In the genomic region with DNA sequence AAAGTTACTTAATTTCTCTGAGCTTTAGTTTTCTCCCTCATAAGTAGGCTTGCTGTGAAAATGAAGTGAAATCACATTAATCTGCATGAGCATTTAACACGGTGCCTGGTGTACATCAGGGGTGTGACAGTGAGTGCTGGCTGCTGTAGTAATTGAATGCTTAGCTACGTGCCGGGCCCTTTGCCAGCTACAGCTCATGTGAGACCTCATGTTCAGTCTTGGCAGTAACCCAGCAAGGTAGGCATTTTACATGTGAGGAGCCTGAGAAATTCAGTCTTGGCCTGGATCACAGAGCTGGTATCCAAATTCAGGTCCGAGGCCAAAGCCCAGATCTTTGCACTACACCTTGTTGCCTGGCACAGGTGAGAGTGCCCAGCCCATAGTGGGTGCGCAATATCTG, we compare ENCODE assay signal across 14 cellular contexts. TPM values are rescaled to one million over a fixed set of nuclear protein-coding genes. Genes with fewer than 3 reads are reported as not detected.
DNase-seq lines count a peak whose midpoint lies in the region; ATAC-seq lines count a peak whose summit lies in the region.
"Had no signal": no experiment of that assay in that cellular context is flagged by ENCODE, and none has a peak within 500 bp of the region (broad histone marks: within the 10 kb centered on the region; RNA-seq: fewer than 3 reads in every experiment).

No MANE protein-coding gene starts in this region.

- peaks cover 54% of the 10 kb centered on the region for H3K36me3 Mint-ChIP-seq in T-helper 2 cell treated with Interferon-gamma antibody and Interleukin-4, amounts not matched to agents 5 μg/mL and 100 μg/mL, for 36 hours (ENCODE audit: low read depth)
- peaks cover 12% of the 10 kb centered on the region for H3K36me3 Mint-ChIP-seq in activated naive CD8-positive, alpha-beta T cell treated with anti-CD3 and anti-CD28 coated beads for 36 hours
- H3K36me3 Mint-ChIP-seq in naive thymus-derived CD8-positive, alpha-beta T cell: peaks cover 0 to 61% (median 1%) of the 10 kb centered on the region in 3 donors

- no peak overlapping the region for H3K4me3 Mint-ChIP-seq in T-helper 2 cell treated with Interferon-gamma antibody and Interleukin-4, amounts not matched to agents 5 μg/mL and 100 μg/mL, for 36 hours
- no peak overlapping the region for H3K4me3 Mint-ChIP-seq in activated naive CD8-positive, alpha-beta T cell treated with anti-CD3 and anti-CD28 coated beads for 36 hours
- H3K4me3 Mint-ChIP-seq in naive thymus-derived CD8-positive, alpha-beta T cell: no peak overlapping the region
- H3K4me3 Mint-ChIP-seq: activated naive CD8-positive, alpha-beta T cell treated with anti-CD3 and anti-CD28 coated beads, Interleukin-2, amount 10 ng/mL, durations not matched to agents 7 days and 5 days had no signal

- no peaks in the 10 kb centered on the region for H3K9me3 Mint-ChIP-seq in T-helper 2 cell treated with Interferon-gamma antibody and Interleukin-4, amounts not matched to agents 5 μg/mL and 100 μg/mL, for 36 hours
- no peaks in the 10 kb centered on the region for H3K9me3 Mint-ChIP-seq in activated naive CD8-positive, alpha-beta T cell treated with anti-CD3 and anti-CD28 coated beads for 36 hours
- H3K9me3 Mint-ChIP-seq in naive thymus-derived CD8-positive, alpha-beta T cell: no peaks in the 10 kb centered on the region
- H3K9me3 Mint-ChIP-seq: activated naive CD8-positive, alpha-beta T cell treated with anti-CD3 and anti-CD28 coated beads, Interleukin-2, amount 10 ng/mL, durations not matched to agents 7 days and 5 days had no signal

- no peak for DNase-seq in T-helper 2 cell treated with Interferon-gamma antibody and Interleukin-4, amounts not matched to agents 5 μg/mL and 100 μg/mL, for 36 hours (ENCODE audit: low spot score)
- DNase-seq in T-helper 2 cell (no peak), NCI-H1694 (lab: John Stamatoyannopoulos, UW) (peak; percentile 5)
- DNase-seq in activated naive CD8-positive, alpha-beta T cell treated with anti-CD3 and anti-CD28 coated beads for 36 hours: no peak
- no peak for DNase-seq in naive thymus-derived CD8-positive, alpha-beta T cell
- DNase-seq in effector CD8-positive, alpha-beta T cell (lab: John Stamatoyannopoulos, UW): no peak
- DNase-seq: activated naive CD8-positive, alpha-beta T cell treated with anti-CD3 and anti-CD28 coated beads, Interleukin-2, amount 10 ng/mL, durations not matched to agents 7 days and 5 days; hippocampal formation; NCI-H1417 treated with DMSO at 0.1 percent for 48 hours; Peyer's patch had no signal

- H3K27me3 Mint-ChIP-seq in T-helper 2 cell treated with Interferon-gamma antibody and Interleukin-4, amounts not matched to agents 5 μg/mL and 100 μg/mL, for 36 hours (ENCODE audit: low read depth): no peaks in the 10 kb centered on the region
- H3K27me3 Mint-ChIP-seq in activated naive CD8-positive, alpha-beta T cell treated with anti-CD3 and anti-CD28 coated beads for 36 hours: no peaks in the 10 kb centered on the region
- no peaks in the 10 kb centered on the region for H3K27me3 Mint-ChIP-seq in naive thymus-derived CD8-positive, alpha-beta T cell
- H3K27me3 Mint-ChIP-seq: activated naive CD8-positive, alpha-beta T cell treated with anti-CD3 and anti-CD28 coated beads, Interleukin-2, amount 10 ng/mL, durations not matched to agents 7 days and 5 days had no signal

- H3K4me1 Mint-ChIP-seq in T-helper 2 cell treated with Interferon-gamma antibody and Interleukin-4, amounts not matched to agents 5 μg/mL and 100 μg/mL, for 36 hours (ENCODE audit: low read depth): peaks cover 26% of the 10 kb centered on the region
- H3K4me1 Mint-ChIP-seq in activated naive CD8-positive, alpha-beta T cell treated with anti-CD3 and anti-CD28 coated beads for 36 hours: peaks cover 40% of the 10 kb centered on the region
- H3K4me1 Mint-ChIP-seq in naive thymus-derived CD8-positive, alpha-beta T cell: peaks cover 13 to 36% (median 22%) of the 10 kb centered on the region in 4 donors

- peak overlapping the region; percentile 26 for H3K27ac Mint-ChIP-seq in T-helper 2 cell treated with Interferon-gamma antibody and Interleukin-4, amounts not matched to agents 5 μg/mL and 100 μg/mL, for 36 hours
- peak overlapping the region; percentile 60 for H3K27ac Mint-ChIP-seq in activated naive CD8-positive, alpha-beta T cell treated with anti-CD3 and anti-CD28 coated beads for 36 hours
- H3K27ac Mint-ChIP-seq in naive thymus-derived CD8-positive, alpha-beta T cell: peak overlapping the region in 6 of 10 donors; percentile 7 to 55 (median 30)
- H3K27ac Mint-ChIP-seq: activated naive CD8-positive, alpha-beta T cell treated with anti-CD3 and anti-CD28 coated beads, Interleukin-2, amount 10 ng/mL, durations not matched to agents 7 days and 5 days had no signal

- ATAC-seq in naive thymus-derived CD8-positive, alpha-beta T cell: no peak
- ATAC-seq in GM21528 (IDR thresholded peaks at IDR 0.05; ENCODE audit: low FRiP score, unreplicated experiment) (no peak), HG02840 (IDR thresholded peaks at IDR 0.05; ENCODE audit: low FRiP score, unreplicated experiment) (no peak)
- ATAC-seq: A549 had no signal

- POLR2A ChIA-PET in naive thymus-derived CD8-positive, alpha-beta T cell (lab: Charles Lee): interaction anchor here (1.0 to 1.4 kb wide), 3 partner anchors 9 to 89 kb away, joined by 4 to 7 read pairs (median 5); a partner anchor contains a TSS

RNA-seq across cellular contexts. Expression of a gene that starts 9.1 kb away (rescaled TPM):
- total RNA-seq in activated naive CD8-positive, alpha-beta T cell treated with anti-CD3 and anti-CD28 coated beads for 36 hours: under 1 TPM; 0.38 to 0.41 TPM
- 1 to 10 TPM; 1.3 to 1.4 TPM for total RNA-seq in naive thymus-derived CD8-positive, alpha-beta T cell
- polyA plus RNA-seq in naive thymus-derived CD8-positive, alpha-beta T cell: 1 to 10 TPM in 1 of 3 donors, under 1 TPM in 1, not detected in 1; 0.22 to 3.2 TPM
- total RNA-seq: smooth muscle cell had no signal
- polyA plus RNA-seq: A549 had no signal

RNA-seq across cellular contexts. Expression of a gene that starts 35.4 kb away (rescaled TPM):
- 10 to 100 TPM; 41.6 to 48.5 TPM for total RNA-seq in activated naive CD8-positive, alpha-beta T cell treated with anti-CD3 and anti-CD28 coated beads for 36 hours
- total RNA-seq in naive thymus-derived CD8-positive, alpha-beta T cell: 10 to 100 TPM; 68.1 to 71.1 TPM
- polyA plus RNA-seq in naive thymus-derived CD8-positive, alpha-beta T cell: 10 to 100 TPM; 11.5 to 20.9 (median 14.5) TPM

RNA-seq across cellular contexts. Expression of a gene that starts 37.3 kb away (rescaled TPM):
- 100 to 1,000 TPM in 1 of 2 experiments, 10 to 100 TPM in 1; 99.4 to 103 TPM for total RNA-seq in activated naive CD8-positive, alpha-beta T cell treated with anti-CD3 and anti-CD28 coated beads for 36 hours
- 10 to 100 TPM; 59.6 to 70.8 TPM for total RNA-seq in naive thymus-derived CD8-positive, alpha-beta T cell
- polyA plus RNA-seq in naive thymus-derived CD8-positive, alpha-beta T cell: 100 to 1,000 TPM; 118 to 120 (median 118) TPM
